19 cellular contexts compared by ENCODE assay signal in the genomic region with DNA sequence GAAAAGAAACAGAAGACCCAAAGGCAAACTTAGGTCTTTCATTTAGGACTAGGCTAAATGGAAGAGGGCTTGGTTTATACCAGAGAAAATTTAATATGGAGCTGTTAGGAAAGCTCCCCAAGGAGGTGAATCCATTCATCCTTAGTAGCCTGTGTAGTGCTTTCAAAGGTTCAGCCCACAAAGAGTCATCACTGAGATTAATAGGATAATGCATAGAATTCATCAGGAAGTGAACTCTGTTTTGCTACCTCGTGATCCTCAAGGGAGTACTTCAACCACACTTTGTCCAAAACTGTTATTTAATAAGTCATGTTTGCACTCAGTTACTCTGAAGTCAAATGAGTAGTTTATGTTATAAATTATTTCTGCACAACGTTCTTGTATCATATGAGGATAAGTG. TPM values are rescaled to one million over a fixed set of nuclear protein-coding genes. Genes with fewer than 3 reads are reported as not detected.
A peak's percentile ranks its signal among the peaks of the same experiment; 100 is the strongest.
DNase-seq lines count a peak whose midpoint lies in the region.
"Had no signal": no experiment of that assay in that cellular context is flagged by ENCODE, and none has a peak within 500 bp of the region (broad histone marks: within the 10 kb centered on the region; RNA-seq: fewer than 3 reads in every experiment).

No MANE protein-coding gene starts in this region.

- H3K27me3 ChIP-seq in MG63: no peaks in the 10 kb centered on the region

- H3K9me3 ChIP-seq in MG63: no peaks in the 10 kb centered on the region

- DNase-seq in COLO829 (ENCODE audit: low spot score) (peak; percentile 17), M059J (ENCODE audit: low read depth) (peak; percentile 62), amniotic epithelial cell (ENCODE audit: low read depth) (peak; percentile 66), foreskin melanocyte (peak; percentile 92), middle frontal gyrus (ENCODE audit: extremely low spot score, low spot score) (no peak), MG63 (no peak), globus pallidus (ENCODE audit: low spot score) (no peak), midbrain (lab: John Stamatoyannopoulos, UW) (no peak)
- DNase-seq: activated gamma-delta T cell; COR-L47; NCI-H1105 treated with DMSO at 0.1 percent for 48 hours; NCI-H2227 treated with DMSO at 0.1 percent for 48 hours; SHP77; stimulated activated CD4-positive, alpha-beta T cell treated with anti-CD3 and anti-CD28 coated beads, Interleukin-1b, Interleukin-23, amount 100 ng/mL, for 48 hours had no signal

- H3K4me3 ChIP-seq in MG63: no peak overlapping the region

- H3K36me3 ChIP-seq in MG63: no peaks in the 10 kb centered on the region

RNA-seq across cellular contexts. Expression of a gene that starts 43.3 kb away (rescaled TPM):
- total RNA-seq in M059J (2014; rRNA removed; shearing (Covaris generic)): 0.34 and 1.2 TPM in 2 replicates
- not detected in 2 replicates for total RNA-seq in MG63 (2014; rRNA removed; shearing (Covaris generic); ENCODE audit: low replicate concordance)
- total RNA-seq: myocyte; sciatic nerve; T-helper 2 cell treated with Interferon-gamma antibody and Interleukin-4, amounts not matched to agents 100 ng/mL and 5 ng/mL, for 36 hours had no signal

RNA-seq across cellular contexts. Expression of a gene that starts 51.3 kb away (rescaled TPM):
- not detected in 2 replicates for total RNA-seq in M059J (2014; rRNA removed; shearing (Covaris generic))
- not detected in 2 replicates for total RNA-seq in MG63 (2014; rRNA removed; shearing (Covaris generic); ENCODE audit: low replicate concordance)
- total RNA-seq: lower leg skin; osteoblast; sciatic nerve; T-helper 2 cell treated with Interferon-gamma antibody and Interleukin-4, amounts not matched to agents 100 ng/mL and 5 ng/mL, for 36 hours had no signal

Comparison
In these comparisons a context has a peak if more than half of its experiments do, and no peak if none do; other contexts are left out.
1. DNase-seq: peak in COLO829 (single experiment), M059J (single experiment), amniotic epithelial cell (single experiment) and foreskin melanocyte (single experiment); none in middle frontal gyrus (single experiment), MG63 (single experiment), globus pallidus (single experiment) and midbrain (single experiment).